Comparison of ENCODE assay signal across 1 cellular context in the genomic region with DNA sequence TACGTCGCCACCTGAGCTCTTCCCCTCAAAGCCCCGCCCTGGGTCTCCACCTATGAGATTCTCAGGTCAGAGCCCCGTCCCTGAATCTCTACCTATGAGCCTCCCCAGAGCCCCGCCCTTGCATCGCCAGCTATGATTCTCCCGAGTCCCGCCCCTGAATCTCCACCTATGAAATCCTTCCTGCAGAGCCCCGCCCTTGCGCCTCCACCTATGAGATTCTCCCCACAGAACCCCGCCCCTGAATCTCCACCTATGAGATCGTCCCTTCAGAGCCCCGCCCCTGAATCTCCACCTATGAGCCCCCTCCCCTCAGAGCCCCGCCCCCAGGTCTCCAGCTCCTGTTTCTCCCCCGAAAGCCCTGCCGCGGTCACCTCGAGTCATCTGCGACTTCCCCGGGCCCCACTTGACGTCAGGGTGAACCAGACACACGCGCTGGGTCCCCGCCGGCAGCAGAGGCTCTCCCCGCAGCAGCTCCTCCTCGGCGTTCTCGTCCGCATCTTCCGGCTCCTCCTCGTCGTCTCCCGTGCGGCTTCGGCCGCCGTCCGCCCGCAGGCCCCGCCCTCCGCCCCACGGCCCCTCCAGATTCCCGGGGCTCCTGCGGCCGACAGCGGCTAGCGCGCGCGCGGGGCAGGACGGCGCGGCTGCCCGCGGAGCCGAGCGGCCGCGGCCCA.
A peak's percentile ranks its signal among the peaks of the same experiment; 100 is the strongest.
TF ChIP-seq lines count a peak whose summit lies in the region.

No MANE protein-coding gene starts in this region.

TF ChIP-seq in A549, 52 proteins besides CTCF, POLR2A, EP300 and RAD21 (continued from another document):
- TF ChIP-seq, protein P1, sequence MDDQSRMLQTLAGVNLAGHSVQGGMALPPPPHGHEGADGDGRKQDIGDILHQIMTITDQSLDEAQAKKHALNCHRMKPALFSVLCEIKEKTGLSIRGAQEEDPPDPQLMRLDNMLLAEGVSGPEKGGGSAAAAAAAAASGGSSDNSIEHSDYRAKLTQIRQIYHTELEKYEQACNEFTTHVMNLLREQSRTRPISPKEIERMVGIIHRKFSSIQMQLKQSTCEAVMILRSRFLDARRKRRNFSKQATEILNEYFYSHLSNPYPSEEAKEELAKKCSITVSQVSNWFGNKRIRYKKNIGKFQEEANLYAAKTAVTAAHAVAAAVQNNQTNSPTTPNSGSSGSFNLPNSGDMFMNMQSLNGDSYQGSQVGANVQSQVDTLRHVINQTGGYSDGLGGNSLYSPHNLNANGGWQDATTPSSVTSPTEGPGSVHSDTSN (IDR thresholded peaks at IDR 0.05), result no peak; the same call in 1 of the 2 replicates
- TF ChIP-seq USF2 (IDR thresholded peaks at IDR 0.05), result no peak
- TF ChIP-seq MAX (IDR thresholded peaks at IDR 0.05), result no peak
- no peak for TF ChIP-seq ZFP36 (IDR thresholded peaks at IDR 0.05; ENCODE audit: borderline replicate concordance, partially characterized antibody)
- no peak for TF ChIP-seq NPAS2 (CRISPR knock-in tag; IDR thresholded peaks at IDR 0.05; ENCODE audit: borderline replicate concordance)
- peak; percentile 13; the same call in 1 of the 3 replicates for TF ChIP-seq SMC3 (IDR thresholded peaks at IDR 0.05)
- TF ChIP-seq ELK1 (IDR thresholded peaks at IDR 0.05; ENCODE audit: low read depth, low read length), result no peak
- TF ChIP-seq JUN (IDR thresholded peaks at IDR 0.05), result peak; percentile 82 to 90; a peak in 3 of 5 replicates
- TF ChIP-seq FOXS1 (CRISPR knock-in tag; IDR thresholded peaks at IDR 0.05), result no peak
- no peak; the same call in 1 of the 2 replicates for TF ChIP-seq E2F6 (IDR thresholded peaks at IDR 0.05; ENCODE audit: borderline replicate concordance, low read depth)
- peak; percentile 80; the same call in 1 of the 2 replicates for TF ChIP-seq TP53 (CRISPR knock-in tag; IDR thresholded peaks at IDR 0.05)
- TF ChIP-seq, protein P2, sequence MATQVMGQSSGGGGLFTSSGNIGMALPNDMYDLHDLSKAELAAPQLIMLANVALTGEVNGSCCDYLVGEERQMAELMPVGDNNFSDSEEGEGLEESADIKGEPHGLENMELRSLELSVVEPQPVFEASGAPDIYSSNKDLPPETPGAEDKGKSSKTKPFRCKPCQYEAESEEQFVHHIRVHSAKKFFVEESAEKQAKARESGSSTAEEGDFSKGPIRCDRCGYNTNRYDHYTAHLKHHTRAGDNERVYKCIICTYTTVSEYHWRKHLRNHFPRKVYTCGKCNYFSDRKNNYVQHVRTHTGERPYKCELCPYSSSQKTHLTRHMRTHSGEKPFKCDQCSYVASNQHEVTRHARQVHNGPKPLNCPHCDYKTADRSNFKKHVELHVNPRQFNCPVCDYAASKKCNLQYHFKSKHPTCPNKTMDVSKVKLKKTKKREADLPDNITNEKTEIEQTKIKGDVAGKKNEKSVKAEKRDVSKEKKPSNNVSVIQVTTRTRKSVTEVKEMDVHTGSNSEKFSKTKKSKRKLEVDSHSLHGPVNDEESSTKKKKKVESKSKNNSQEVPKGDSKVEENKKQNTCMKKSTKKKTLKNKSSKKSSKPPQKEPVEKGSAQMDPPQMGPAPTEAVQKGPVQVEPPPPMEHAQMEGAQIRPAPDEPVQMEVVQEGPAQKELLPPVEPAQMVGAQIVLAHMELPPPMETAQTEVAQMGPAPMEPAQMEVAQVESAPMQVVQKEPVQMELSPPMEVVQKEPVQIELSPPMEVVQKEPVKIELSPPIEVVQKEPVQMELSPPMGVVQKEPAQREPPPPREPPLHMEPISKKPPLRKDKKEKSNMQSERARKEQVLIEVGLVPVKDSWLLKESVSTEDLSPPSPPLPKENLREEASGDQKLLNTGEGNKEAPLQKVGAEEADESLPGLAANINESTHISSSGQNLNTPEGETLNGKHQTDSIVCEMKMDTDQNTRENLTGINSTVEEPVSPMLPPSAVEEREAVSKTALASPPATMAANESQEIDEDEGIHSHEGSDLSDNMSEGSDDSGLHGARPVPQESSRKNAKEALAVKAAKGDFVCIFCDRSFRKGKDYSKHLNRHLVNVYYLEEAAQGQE (IDR thresholded peaks at IDR 0.05), result no peak
